1 cellular context compared by ENCODE assay signal in the genomic region with DNA sequence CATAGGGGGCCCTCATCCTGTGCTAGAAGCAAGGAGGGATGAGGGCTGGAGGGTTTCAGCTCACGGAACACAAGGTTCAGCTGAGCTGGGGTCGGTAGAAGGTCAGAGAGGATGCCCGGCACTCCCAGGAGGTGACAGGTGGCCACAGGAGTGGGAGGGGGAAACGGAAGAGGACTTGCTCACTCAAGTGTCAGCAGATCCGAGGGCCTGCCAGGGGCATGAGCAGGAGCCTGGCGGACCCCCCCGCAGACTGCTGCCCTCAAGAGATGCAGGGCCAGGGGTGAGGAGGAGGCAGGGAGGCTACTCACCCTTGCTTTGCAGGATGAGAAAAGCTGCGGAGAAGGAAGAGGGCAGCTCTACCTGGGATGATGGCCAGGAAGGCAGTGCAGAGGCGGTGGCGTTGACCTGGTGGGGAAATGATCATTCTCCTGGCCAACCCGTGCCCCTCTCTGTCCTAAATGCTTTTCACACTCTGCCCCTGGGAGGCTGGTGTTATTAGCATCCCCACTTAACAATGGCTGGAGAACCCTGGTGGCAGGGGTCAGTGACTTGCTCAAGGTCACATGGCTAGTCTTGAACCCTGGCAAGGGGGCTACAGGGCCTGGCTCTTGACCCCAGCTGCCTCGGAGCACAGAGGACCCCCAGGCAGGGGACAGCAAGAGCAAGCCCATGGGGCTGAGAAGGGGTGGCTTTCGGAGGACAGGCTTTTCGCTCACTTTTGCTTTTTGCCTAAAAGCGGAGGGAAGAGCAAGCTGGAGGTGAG.
TF ChIP-seq lines count a peak whose summit lies in the region.

No MANE protein-coding gene starts in this region.

TF ChIP-seq in H1, 55 proteins besides CTCF, POLR2A, EP300 and RAD21:
- TF ChIP-seq TCF12 (IDR thresholded peaks at IDR 0.05; ENCODE audit: low read depth, low read length): no peak
- TF ChIP-seq POLR2AphosphoS5 (IDR thresholded peaks at IDR 0.05; ENCODE audit: low read depth, low read length): peak; percentile 36; the same call in 1 of the 2 replicates
